Comparison of ENCODE assay signal across 28 cellular contexts in the genomic region with DNA sequence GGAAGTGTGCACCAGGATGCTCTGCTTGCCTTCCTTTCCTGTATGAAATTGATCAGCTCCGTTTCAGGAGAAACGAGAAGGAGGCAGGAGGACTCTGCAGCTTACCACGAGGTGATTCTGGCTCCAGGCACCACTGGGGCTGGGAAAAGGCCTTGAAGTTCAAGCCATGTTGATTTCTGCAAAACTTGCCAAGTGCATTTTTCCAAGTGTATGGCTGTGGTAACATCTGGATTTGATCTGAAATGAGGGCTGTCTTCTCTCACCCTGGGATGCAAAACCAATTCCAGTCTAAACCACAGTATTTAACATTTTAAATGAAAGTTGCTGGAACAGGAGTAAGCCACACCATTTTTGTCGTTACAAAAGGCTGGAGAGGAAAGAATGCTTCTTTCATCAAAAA.
"Had no signal": no experiment of that assay in that cellular context is flagged by ENCODE, and none has a peak within 500 bp of the region (broad histone marks: within the 10 kb centered on the region; RNA-seq: fewer than 3 reads in every experiment).

No MANE protein-coding gene starts in this region.

- H3K27me3 ChIP-seq: brain microvascular endothelial cell, hepatocyte, upper lobe of left lung had no signal

- H3K4me1 ChIP-seq: gastroesophageal sphincter, upper lobe of left lung had no signal

- H3K27ac ChIP-seq: brain microvascular endothelial cell, gastroesophageal sphincter, hepatocyte, neutrophil, upper lobe of left lung, WERI-Rb-1 had no signal

- H3K4me3 ChIP-seq: gastroesophageal sphincter, hepatocyte, skin epidermis, upper lobe of left lung had no signal

- DNase-seq: activated CD4-positive, alpha-beta memory T cell treated with anti-CD3 and anti-CD28 coated beads for 36 hours; activated CD4-positive, alpha-beta T cell treated with anti-CD3 and anti-CD28 coated beads for 48 hours; activated CD8-positive, alpha-beta memory T cell treated with anti-CD3 and anti-CD28 coated beads, Interleukin-2, amount 50 U/mL, for 4 hours; activated gamma-delta T cell; activated naive CD4-positive, alpha-beta T cell treated with anti-CD3 and anti-CD28 coated beads, Interleukin-2, amount 10 ng/mL, durations not matched to agents 7 days and 5 days; activated naive CD8-positive, alpha-beta T cell treated with anti-CD3 and anti-CD28 coated beads, Interleukin-2, amount 10 ng/mL, durations not matched to agents 7 days and 5 days; activated T-cell treated with anti-CD3 and anti-CD28 coated beads, Interleukin-2, amount 50 U/mL, for 1 hour; amniotic stem cell; brain microvascular endothelial cell; cortex of kidney; left cardiac atrium; mammary epithelial cell; naive B cell; nephron progenitor cell; stimulated activated CD4-positive, alpha-beta T cell treated with anti-CD3 and anti-CD28 coated beads, Interleukin-4, amount 100 ng/mL, for 24 hours; substantia nigra; T-helper 17 cell; T1000; upper lobe of left lung; WERI-Rb-1 had no signal

- ATAC-seq: activated CD4-positive, CD25-positive, alpha-beta regulatory T cell treated with anti-CD3 and anti-CD28 coated beads, Interleukin-2, amount 50 U/mL, for 24 hours; esophagus mucosa; gastroesophageal sphincter; left cardiac atrium; sciatic nerve; stimulated activated effector memory CD8-positive, alpha-beta T cell treated with anti-CD3 and anti-CD28 coated beads, Interleukin-12 subunit alpha, Interleukin-12 subunit beta, amount 100 ng/mL, for 72 hours; T-helper 17 cell had no signal

- H3K9me3 ChIP-seq: gastroesophageal sphincter, neutrophil, upper lobe of left lung had no signal

- H3K36me3 ChIP-seq: brain microvascular endothelial cell, gastroesophageal sphincter, neutrophil, upper lobe of left lung, WERI-Rb-1 had no signal
